In genomic region chr1:3534803-3535637, GRCh38 we compare ENCODE assay signal across 28 cellular contexts.
"Had no signal": no experiment of that assay in that cellular context is flagged by ENCODE, and none has a peak within 500 bp of the region (broad histone marks: within the 10 kb centered on the region; RNA-seq: fewer than 3 reads in every experiment).

No MANE protein-coding gene starts in this region.

- H3K79me2 ChIP-seq: parathyroid adenoma had no signal

- H3K36me3 ChIP-seq: brain microvascular endothelial cell, gastroesophageal sphincter, spleen, suprapubic skin, tibial artery, upper lobe of right lung, WERI-Rb-1 had no signal

- H2AFZ ChIP-seq: parathyroid adenoma had no signal

- H3K27ac ChIP-seq: brain microvascular endothelial cell, dorsolateral prefrontal cortex, gastroesophageal sphincter, parathyroid adenoma, spleen, suprapubic skin, tibial artery, upper lobe of right lung, WERI-Rb-1 had no signal

- H3K9me3 ChIP-seq: gastroesophageal sphincter, spleen, suprapubic skin, tibial artery, upper lobe of right lung had no signal

- H3K9ac ChIP-seq: parathyroid adenoma had no signal

- H3K4me1 ChIP-seq: parathyroid adenoma had no signal

- DNase-seq: activated CD4-positive, alpha-beta T cell treated with anti-CD3 and anti-CD28 coated beads for 48 hours; activated CD4-positive, alpha-beta T cell treated with anti-CD3 and anti-CD28 coated beads, Interleukin-2, amount 50 U/mL, for 48 hours; activated CD8-positive, alpha-beta memory T cell treated with anti-CD3 and anti-CD28 coated beads, Interleukin-2, amount 50 U/mL, for 4 hours; activated gamma-delta T cell; activated naive CD4-positive, alpha-beta T cell treated with anti-CD3 and anti-CD28 coated beads, Interleukin-2, amount 10 ng/mL, durations not matched to agents 7 days and 5 days; activated naive CD8-positive, alpha-beta T cell treated with anti-CD3 and anti-CD28 coated beads, Interleukin-2, amount 10 ng/mL, durations not matched to agents 7 days and 5 days; activated T-cell treated with anti-CD3 and anti-CD28 coated beads, Interleukin-2, amount 50 U/mL, for 1 hour; brain microvascular endothelial cell; dorsolateral prefrontal cortex; effector memory CD8-positive, alpha-beta T cell; erythroblast; hypothalamus; immature natural killer cell; kidney; left colon; mammary epithelial cell; right cardiac atrium; spleen; stimulated activated naive CD4-positive, alpha-beta T cell; T1000; tibial artery; upper lobe of right lung; WERI-Rb-1 had no signal

- H3K4me3 ChIP-seq: coronary artery, dorsolateral prefrontal cortex, gastroesophageal sphincter, spleen, suprapubic skin, tibial artery, upper lobe of right lung had no signal

- ATAC-seq: activated CD4-positive, CD25-positive, alpha-beta regulatory T cell treated with anti-CD3 and anti-CD28 coated beads, Interleukin-2, amount 50 U/mL, for 24 hours; effector memory CD8-positive, alpha-beta T cell; gastroesophageal sphincter; left colon; right cardiac atrium; upper lobe of right lung had no signal

- H3K27me3 ChIP-seq: brain microvascular endothelial cell, suprapubic skin, tibial artery, upper lobe of right lung had no signal
